Comparison of ENCODE assay signal across 1 cellular context in genomic region chr7:90681336-90682019, GRCh38.
TF ChIP-seq lines count a peak whose summit lies in the region.

No MANE protein-coding gene starts in this region.

TF ChIP-seq in GM23338, 12 proteins besides CTCF, POLR2A, EP300 and RAD21 (continued from another document):
- no peak for TF ChIP-seq REST (IDR thresholded peaks at IDR 0.05; ENCODE audit: unreplicated experiment)
- TF ChIP-seq STAT1 (IDR thresholded peaks at IDR 0.05; ENCODE audit: unreplicated experiment): no peak
- TF ChIP-seq ZNF462 (CRISPR knock-in tag; IDR thresholded peaks at IDR 0.05): no peak
- no peak for TF ChIP-seq EZH2phosphoT487 (IDR thresholded peaks at IDR 0.05; ENCODE audit: unreplicated experiment)
TF ChIP-seq in GM23338: peak in this region for 0.
